1 cellular context compared by ENCODE assay signal in the genomic region with DNA sequence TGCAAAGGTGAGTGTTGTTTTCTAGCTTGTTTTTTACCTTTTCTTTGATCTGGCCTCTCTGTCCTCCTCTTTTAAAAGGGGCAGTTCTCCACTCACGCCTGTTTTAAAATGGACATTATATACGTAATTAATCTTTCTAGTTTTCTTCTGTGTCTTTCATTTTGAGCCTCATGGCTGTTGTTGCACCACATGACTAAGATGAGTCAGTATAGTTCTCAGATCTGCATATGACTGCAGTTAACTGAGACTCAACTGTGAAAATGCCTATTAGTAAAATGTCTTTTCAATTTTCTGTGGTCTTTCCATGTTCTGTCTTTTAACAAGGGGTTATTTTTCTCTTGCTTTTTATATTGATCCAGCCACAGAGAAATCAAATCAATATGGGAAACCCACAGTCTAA.
TF ChIP-seq lines count a peak whose summit lies in the region.

No MANE protein-coding gene starts in this region.

TF ChIP-seq in GM12878, 131 proteins besides CTCF, POLR2A, EP300 and RAD21 (continued from another document):
- TF ChIP-seq, protein P1, sequence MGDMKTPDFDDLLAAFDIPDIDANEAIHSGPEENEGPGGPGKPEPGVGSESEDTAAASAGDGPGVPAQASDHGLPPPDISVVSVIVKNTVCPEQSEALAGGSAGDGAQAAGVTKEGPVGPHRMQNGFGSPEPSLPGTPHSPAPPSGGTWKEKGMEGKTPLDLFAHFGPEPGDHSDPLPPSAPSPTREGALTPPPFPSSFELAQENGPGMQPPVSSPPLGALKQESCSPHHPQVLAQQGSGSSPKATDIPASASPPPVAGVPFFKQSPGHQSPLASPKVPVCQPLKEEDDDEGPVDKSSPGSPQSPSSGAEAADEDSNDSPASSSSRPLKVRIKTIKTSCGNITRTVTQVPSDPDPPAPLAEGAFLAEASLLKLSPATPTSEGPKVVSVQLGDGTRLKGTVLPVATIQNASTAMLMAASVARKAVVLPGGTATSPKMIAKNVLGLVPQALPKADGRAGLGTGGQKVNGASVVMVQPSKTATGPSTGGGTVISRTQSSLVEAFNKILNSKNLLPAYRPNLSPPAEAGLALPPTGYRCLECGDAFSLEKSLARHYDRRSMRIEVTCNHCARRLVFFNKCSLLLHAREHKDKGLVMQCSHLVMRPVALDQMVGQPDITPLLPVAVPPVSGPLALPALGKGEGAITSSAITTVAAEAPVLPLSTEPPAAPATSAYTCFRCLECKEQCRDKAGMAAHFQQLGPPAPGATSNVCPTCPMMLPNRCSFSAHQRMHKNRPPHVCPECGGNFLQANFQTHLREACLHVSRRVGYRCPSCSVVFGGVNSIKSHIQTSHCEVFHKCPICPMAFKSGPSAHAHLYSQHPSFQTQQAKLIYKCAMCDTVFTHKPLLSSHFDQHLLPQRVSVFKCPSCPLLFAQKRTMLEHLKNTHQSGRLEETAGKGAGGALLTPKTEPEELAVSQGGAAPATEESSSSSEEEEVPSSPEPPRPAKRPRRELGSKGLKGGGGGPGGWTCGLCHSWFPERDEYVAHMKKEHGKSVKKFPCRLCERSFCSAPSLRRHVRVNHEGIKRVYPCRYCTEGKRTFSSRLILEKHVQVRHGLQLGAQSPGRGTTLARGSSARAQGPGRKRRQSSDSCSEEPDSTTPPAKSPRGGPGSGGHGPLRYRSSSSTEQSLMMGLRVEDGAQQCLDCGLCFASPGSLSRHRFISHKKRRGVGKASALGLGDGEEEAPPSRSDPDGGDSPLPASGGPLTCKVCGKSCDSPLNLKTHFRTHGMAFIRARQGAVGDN (IDR thresholded peaks at IDR 0.05): 0 out of 2 replicates have a peak, but pooled peaks have one; percentile 36
- TF ChIP-seq BCL11A (IDR thresholded peaks at IDR 0.05; ENCODE audit: low read depth, low read length) (no peak), IKZF2 (IDR thresholded peaks at IDR 0.05) (peak; percentile 6 to 19; a peak in 2 of 4 replicates), SUPT20H (IDR thresholded peaks at IDR 0.05; ENCODE audit: borderline replicate concordance, control insufficient read depth, low read depth, low read length) (no peak), MEF2B (IDR thresholded peaks at IDR 0.05; ENCODE audit: partially characterized antibody, poor library complexity, severe bottlenecking) (no peak), SRF (IDR thresholded peaks at IDR 0.05; ENCODE audit: low read depth in 2 of 2, low read length in 2 of 2) (no peak), NFYA (IDR thresholded peaks at IDR 0.05; ENCODE audit: borderline replicate concordance, low read depth, low read length) (no peak)
- TF ChIP-seq, protein P2, sequence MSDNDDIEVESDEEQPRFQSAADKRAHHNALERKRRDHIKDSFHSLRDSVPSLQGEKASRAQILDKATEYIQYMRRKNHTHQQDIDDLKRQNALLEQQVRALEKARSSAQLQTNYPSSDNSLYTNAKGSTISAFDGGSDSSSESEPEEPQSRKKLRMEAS (IDR thresholded peaks at IDR 0.05; ENCODE audit: low read depth, low read length): no peak
- TF ChIP-seq, protein P3, sequence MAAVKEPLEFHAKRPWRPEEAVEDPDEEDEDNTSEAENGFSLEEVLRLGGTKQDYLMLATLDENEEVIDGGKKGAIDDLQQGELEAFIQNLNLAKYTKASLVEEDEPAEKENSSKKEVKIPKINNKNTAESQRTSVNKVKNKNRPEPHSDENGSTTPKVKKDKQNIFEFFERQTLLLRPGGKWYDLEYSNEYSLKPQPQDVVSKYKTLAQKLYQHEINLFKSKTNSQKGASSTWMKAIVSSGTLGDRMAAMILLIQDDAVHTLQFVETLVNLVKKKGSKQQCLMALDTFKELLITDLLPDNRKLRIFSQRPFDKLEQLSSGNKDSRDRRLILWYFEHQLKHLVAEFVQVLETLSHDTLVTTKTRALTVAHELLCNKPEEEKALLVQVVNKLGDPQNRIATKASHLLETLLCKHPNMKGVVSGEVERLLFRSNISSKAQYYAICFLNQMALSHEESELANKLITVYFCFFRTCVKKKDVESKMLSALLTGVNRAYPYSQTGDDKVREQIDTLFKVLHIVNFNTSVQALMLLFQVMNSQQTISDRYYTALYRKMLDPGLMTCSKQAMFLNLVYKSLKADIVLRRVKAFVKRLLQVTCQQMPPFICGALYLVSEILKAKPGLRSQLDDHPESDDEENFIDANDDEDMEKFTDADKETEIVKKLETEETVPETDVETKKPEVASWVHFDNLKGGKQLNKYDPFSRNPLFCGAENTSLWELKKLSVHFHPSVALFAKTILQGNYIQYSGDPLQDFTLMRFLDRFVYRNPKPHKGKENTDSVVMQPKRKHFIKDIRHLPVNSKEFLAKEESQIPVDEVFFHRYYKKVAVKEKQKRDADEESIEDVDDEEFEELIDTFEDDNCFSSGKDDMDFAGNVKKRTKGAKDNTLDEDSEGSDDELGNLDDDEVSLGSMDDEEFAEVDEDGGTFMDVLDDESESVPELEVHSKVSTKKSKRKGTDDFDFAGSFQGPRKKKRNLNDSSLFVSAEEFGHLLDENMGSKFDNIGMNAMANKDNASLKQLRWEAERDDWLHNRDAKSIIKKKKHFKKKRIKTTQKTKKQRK (IDR thresholded peaks at IDR 0.05; ENCODE audit: low read depth, low read length): no peak
- TF ChIP-seq, protein P4, sequence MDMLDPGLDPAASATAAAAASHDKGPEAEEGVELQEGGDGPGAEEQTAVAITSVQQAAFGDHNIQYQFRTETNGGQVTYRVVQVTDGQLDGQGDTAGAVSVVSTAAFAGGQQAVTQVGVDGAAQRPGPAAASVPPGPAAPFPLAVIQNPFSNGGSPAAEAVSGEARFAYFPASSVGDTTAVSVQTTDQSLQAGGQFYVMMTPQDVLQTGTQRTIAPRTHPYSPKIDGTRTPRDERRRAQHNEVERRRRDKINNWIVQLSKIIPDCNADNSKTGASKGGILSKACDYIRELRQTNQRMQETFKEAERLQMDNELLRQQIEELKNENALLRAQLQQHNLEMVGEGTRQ (IDR thresholded peaks at IDR 0.05; ENCODE audit: borderline replicate concordance, low read depth, low read length): peak; percentile 46
- TF ChIP-seq, protein P5, sequence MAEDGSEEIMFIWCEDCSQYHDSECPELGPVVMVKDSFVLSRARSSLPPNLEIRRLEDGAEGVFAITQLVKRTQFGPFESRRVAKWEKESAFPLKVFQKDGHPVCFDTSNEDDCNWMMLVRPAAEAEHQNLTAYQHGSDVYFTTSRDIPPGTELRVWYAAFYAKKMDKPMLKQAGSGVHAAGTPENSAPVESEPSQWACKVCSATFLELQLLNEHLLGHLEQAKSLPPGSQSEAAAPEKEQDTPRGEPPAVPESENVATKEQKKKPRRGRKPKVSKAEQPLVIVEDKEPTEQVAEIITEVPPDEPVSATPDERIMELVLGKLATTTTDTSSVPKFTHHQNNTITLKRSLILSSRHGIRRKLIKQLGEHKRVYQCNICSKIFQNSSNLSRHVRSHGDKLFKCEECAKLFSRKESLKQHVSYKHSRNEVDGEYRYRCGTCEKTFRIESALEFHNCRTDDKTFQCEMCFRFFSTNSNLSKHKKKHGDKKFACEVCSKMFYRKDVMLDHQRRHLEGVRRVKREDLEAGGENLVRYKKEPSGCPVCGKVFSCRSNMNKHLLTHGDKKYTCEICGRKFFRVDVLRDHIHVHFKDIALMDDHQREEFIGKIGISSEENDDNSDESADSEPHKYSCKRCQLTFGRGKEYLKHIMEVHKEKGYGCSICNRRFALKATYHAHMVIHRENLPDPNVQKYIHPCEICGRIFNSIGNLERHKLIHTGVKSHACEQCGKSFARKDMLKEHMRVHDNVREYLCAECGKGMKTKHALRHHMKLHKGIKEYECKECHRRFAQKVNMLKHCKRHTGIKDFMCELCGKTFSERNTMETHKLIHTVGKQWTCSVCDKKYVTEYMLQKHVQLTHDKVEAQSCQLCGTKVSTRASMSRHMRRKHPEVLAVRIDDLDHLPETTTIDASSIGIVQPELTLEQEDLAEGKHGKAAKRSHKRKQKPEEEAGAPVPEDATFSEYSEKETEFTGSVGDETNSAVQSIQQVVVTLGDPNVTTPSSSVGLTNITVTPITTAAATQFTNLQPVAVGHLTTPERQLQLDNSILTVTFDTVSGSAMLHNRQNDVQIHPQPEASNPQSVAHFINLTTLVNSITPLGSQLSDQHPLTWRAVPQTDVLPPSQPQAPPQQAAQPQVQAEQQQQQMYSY (CRISPR knock-in tag; IDR thresholded peaks at IDR 0.05): no peak
TF ChIP-seq in GM12878: peak in this region for 8.
